ENCODE assay signal across 2 cellular contexts in the genomic region with DNA sequence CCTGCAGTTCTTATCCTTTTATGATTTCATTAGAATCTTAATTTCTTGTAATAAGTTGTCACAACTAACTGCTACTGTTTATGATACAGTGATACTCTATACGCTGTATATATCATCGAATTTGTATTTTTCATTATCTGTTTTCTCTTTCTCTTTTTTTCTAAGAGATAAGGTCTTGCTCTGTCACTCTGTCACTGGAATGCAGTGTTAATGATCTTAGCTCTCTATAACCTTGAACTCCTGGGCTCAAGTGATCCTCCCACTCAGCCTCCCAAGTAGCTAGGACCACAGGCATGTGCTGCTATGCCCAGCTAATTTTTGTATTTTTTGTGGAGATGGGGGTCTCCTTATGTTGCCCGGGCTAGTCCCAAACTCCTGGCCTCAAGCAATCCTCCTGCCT.
TF ChIP-seq lines count a peak whose summit lies in the region.

No MANE protein-coding gene starts in this region.

TF ChIP-seq in SK-N-SH, 30 proteins besides CTCF, POLR2A, EP300 and RAD21 (continued from another document):
- TF ChIP-seq ZBTB33 (IDR thresholded peaks at IDR 0.05; ENCODE audit: borderline replicate concordance, low read depth) (no peak), TAF1 (IDR thresholded peaks at IDR 0.05; ENCODE audit: borderline replicate concordance, low read depth, low read length) (no peak), FOXM1 (IDR thresholded peaks at IDR 0.05; ENCODE audit: low read depth) (no peak), YY1 (IDR thresholded peaks at IDR 0.05; ENCODE audit: low read depth) (no peak), FOXJ3 (CRISPR knock-in tag; IDR thresholded peaks at IDR 0.05) (no peak), RCOR1 (IDR thresholded peaks at IDR 0.05; ENCODE audit: low read length) (no peak), MXI1 (IDR thresholded peaks at IDR 0.05; ENCODE audit: low read depth, low read length) (no peak), CHD2 (IDR thresholded peaks at IDR 0.05; ENCODE audit: low read length, partially characterized antibody) (no peak), TEAD4 (IDR thresholded peaks at IDR 0.05; ENCODE audit: borderline replicate concordance, insufficient read depth) (no peak), RXRA (IDR thresholded peaks at IDR 0.05; ENCODE audit: borderline replicate concordance, low read depth) (no peak)
- TF ChIP-seq, protein P1, sequence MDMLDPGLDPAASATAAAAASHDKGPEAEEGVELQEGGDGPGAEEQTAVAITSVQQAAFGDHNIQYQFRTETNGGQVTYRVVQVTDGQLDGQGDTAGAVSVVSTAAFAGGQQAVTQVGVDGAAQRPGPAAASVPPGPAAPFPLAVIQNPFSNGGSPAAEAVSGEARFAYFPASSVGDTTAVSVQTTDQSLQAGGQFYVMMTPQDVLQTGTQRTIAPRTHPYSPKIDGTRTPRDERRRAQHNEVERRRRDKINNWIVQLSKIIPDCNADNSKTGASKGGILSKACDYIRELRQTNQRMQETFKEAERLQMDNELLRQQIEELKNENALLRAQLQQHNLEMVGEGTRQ (IDR thresholded peaks at IDR 0.05; ENCODE audit: borderline replicate concordance, low read depth, low read length), result no peak

TF ChIP-seq in SK-N-SH treated with all-trans-retinoic acid at 6 μM for 48 hours, 23 proteins besides CTCF, POLR2A, EP300 and RAD21 (continued from another document):
- TF ChIP-seq, protein P2, sequence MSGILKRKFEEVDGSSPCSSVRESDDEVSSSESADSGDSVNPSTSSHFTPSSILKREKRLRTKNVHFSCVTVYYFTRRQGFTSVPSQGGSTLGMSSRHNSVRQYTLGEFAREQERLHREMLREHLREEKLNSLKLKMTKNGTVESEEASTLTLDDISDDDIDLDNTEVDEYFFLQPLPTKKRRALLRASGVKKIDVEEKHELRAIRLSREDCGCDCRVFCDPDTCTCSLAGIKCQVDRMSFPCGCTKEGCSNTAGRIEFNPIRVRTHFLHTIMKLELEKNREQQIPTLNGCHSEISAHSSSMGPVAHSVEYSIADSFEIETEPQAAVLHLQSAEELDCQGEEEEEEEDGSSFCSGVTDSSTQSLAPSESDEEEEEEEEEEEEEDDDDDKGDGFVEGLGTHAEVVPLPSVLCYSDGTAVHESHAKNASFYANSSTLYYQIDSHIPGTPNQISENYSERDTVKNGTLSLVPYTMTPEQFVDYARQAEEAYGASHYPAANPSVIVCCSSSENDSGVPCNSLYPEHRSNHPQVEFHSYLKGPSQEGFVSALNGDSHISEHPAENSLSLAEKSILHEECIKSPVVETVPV (CRISPR knock-in tag; IDR thresholded peaks at IDR 0.05), result no peak
- TF ChIP-seq TCF4 (CRISPR knock-in tag; IDR thresholded peaks at IDR 0.05; ENCODE audit: borderline replicate concordance), result no peak
